23 cellular contexts compared by ENCODE assay signal in the genomic region with DNA sequence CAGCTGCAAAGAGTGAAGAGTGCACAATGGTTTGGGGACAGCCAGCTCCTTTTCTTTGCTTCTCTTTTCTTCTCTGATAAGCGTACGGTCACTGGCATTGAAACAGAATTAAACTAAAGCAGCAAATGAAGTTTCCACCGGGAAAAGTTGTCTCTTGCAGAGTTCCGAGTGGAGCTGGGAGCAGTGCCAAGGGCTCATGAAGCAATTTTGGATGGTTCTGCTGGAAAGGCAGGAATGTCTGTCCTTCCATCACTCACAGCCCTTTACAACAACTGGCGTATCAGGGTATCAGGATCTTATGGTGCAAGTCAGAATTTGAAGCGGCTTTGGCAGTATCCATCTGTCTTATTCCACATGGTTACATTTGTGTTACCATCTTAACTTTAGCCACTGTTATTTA.
"Had no signal": no experiment of that assay in that cellular context is flagged by ENCODE, and none has a peak within 500 bp of the region (broad histone marks: within the 10 kb centered on the region; RNA-seq: fewer than 3 reads in every experiment).

No MANE protein-coding gene starts in this region.

- H3K36me3 Mint-ChIP-seq: activated CD8-positive, alpha-beta memory T cell treated with anti-CD3 and anti-CD28 coated beads, Interleukin-2, amount 10 ng/mL, durations not matched to agents 7 days and 5 days; brain; natural killer cell treated with Interleukin-12 subunit alpha and Interleukin-12 subunit beta and Interleukin-15 and Interleukin-18, amount 100 ng/mL, for 72 hours had no signal

- H3K4me1 Mint-ChIP-seq: activated CD4-positive, alpha-beta T cell treated with anti-CD3 and anti-CD28 coated beads, Interleukin-2, amount 10 ng/mL, durations not matched to agents 7 days and 5 days; activated CD8-positive, alpha-beta memory T cell treated with anti-CD3 and anti-CD28 coated beads, Interleukin-2, amount 10 ng/mL, durations not matched to agents 7 days and 5 days; activated naive CD8-positive, alpha-beta T cell treated with anti-CD3 and anti-CD28 coated beads, Interleukin-2, amount 50 U/mL, for 24 hours had no signal

- H3K9me3 Mint-ChIP-seq: activated T-helper 1 cell treated with anti-CD3 and anti-CD28 coated beads, Interleukin-12 subunit alpha, Interleukin-12 subunit beta, Interleukin-2, Interleukin-4 antibody, amounts not matched to agents 30 ng/mL and 10 ng/mL and 1 ng/mL, durations not matched to agents 14 hours and 24 hours and 36 hours had no signal

- H3K27me3 ChIP-seq: gastroesophageal sphincter, spleen had no signal

- DNase-seq: activated CD4-positive, alpha-beta T cell treated with anti-CD3 and anti-CD28 coated beads, Interleukin-2, amount 10 ng/mL, durations not matched to agents 7 days and 5 days; activated CD4-positive, CD25-positive, alpha-beta regulatory T cell treated with anti-CD3 and anti-CD28 coated beads, Interleukin-2, amount 50 U/mL, for 72 hours; activated CD8-positive, alpha-beta memory T cell treated with anti-CD3 and anti-CD28 coated beads, Interleukin-2, amount 10 ng/mL, durations not matched to agents 7 days and 5 days; activated CD8-positive, alpha-beta T cell treated with anti-CD3 and anti-CD28 coated beads for 36 hours; activated gamma-delta T cell; activated naive CD4-positive, alpha-beta T cell treated with anti-CD3 and anti-CD28 coated beads, Interleukin-2, amount 50 U/mL, for 16 hours; activated naive CD8-positive, alpha-beta T cell treated with anti-CD3 and anti-CD28 coated beads, Interleukin-2, amount 50 U/mL, for 24 hours; activated T-cell treated with anti-CD3 and anti-CD28 coated beads for 4 hours; effector CD4-positive, alpha-beta T cell; islet precursor cell; mammary epithelial cell; midbrain; occipital lobe; spleen; stimulated activated CD4-positive, alpha-beta T cell treated with anti-CD3 and anti-CD28 coated beads, Interleukin-4, amount 100 ng/mL, for 1 hour; stimulated activated naive CD8-positive, alpha-beta T cell treated with anti-CD3 and anti-CD28 coated beads, Interleukin-15, Interleukin-2, amounts not matched to agents 100 U/mL and 50 U/mL, for 24 hours; T-helper 1 cell; WERI-Rb-1 had no signal

- H3K4me3 Mint-ChIP-seq: activated CD4-positive, alpha-beta T cell treated with anti-CD3 and anti-CD28 coated beads, Interleukin-2, amount 10 ng/mL, durations not matched to agents 7 days and 5 days; activated CD8-positive, alpha-beta memory T cell treated with anti-CD3 and anti-CD28 coated beads, Interleukin-2, amount 10 ng/mL, durations not matched to agents 7 days and 5 days; activated CD8-positive, alpha-beta T cell treated with anti-CD3 and anti-CD28 coated beads for 36 hours; activated naive CD8-positive, alpha-beta T cell treated with anti-CD3 and anti-CD28 coated beads, Interleukin-2, amount 50 U/mL, for 24 hours; activated T-helper 1 cell treated with anti-CD3 and anti-CD28 coated beads, Interleukin-12 subunit alpha, Interleukin-12 subunit beta, Interleukin-2, Interleukin-4 antibody, amounts not matched to agents 30 ng/mL and 10 ng/mL and 1 ng/mL, durations not matched to agents 14 hours and 24 hours and 36 hours; natural killer cell treated with Interleukin-12 subunit alpha and Interleukin-12 subunit beta and Interleukin-15 and Interleukin-18, amount 100 ng/mL, for 72 hours had no signal

- H3K36me3 ChIP-seq: gastroesophageal sphincter, spleen, WERI-Rb-1 had no signal

- H3K4me3 ChIP-seq: gastroesophageal sphincter, spleen had no signal

- H3K27ac ChIP-seq: gastroesophageal sphincter, spleen, WERI-Rb-1 had no signal

- H3K27ac Mint-ChIP-seq: activated CD4-positive, alpha-beta T cell treated with anti-CD3 and anti-CD28 coated beads, Interleukin-2, amount 10 ng/mL, durations not matched to agents 7 days and 5 days; activated CD8-positive, alpha-beta memory T cell treated with anti-CD3 and anti-CD28 coated beads, Interleukin-2, amount 10 ng/mL, durations not matched to agents 7 days and 5 days; activated CD8-positive, alpha-beta T cell treated with anti-CD3 and anti-CD28 coated beads for 36 hours; activated naive CD8-positive, alpha-beta T cell treated with anti-CD3 and anti-CD28 coated beads, Interleukin-2, amount 50 U/mL, for 24 hours; activated T-helper 1 cell treated with anti-CD3 and anti-CD28 coated beads, Interleukin-12 subunit alpha, Interleukin-12 subunit beta, Interleukin-2, Interleukin-4 antibody, amounts not matched to agents 30 ng/mL and 10 ng/mL and 1 ng/mL, durations not matched to agents 14 hours and 24 hours and 36 hours; natural killer cell treated with Interleukin-12 subunit alpha and Interleukin-12 subunit beta and Interleukin-15 and Interleukin-18, amount 100 ng/mL, for 72 hours had no signal

- H3K4me1 ChIP-seq: gastroesophageal sphincter, spleen had no signal

- H3K9me3 ChIP-seq: gastroesophageal sphincter had no signal

- ATAC-seq: activated CD8-positive, alpha-beta memory T cell treated with anti-CD3 and anti-CD28 coated beads, Interleukin-2, amount 10 ng/mL, durations not matched to agents 7 days and 5 days; activated CD8-positive, alpha-beta T cell treated with anti-CD3 and anti-CD28 coated beads for 36 hours; activated naive CD8-positive, alpha-beta T cell treated with anti-CD3 and anti-CD28 coated beads, Interleukin-2, amount 50 U/mL, for 24 hours; gastroesophageal sphincter; left lobe of liver; natural killer cell treated with Interleukin-12 subunit alpha and Interleukin-12 subunit beta and Interleukin-15 and Interleukin-18, amount 100 ng/mL, for 72 hours; stimulated activated naive CD8-positive, alpha-beta T cell treated with anti-CD3 and anti-CD28 coated beads, Interleukin-15, Interleukin-2, amounts not matched to agents 100 U/mL and 50 U/mL, for 24 hours had no signal

- H3K27me3 Mint-ChIP-seq: activated CD4-positive, alpha-beta T cell treated with anti-CD3 and anti-CD28 coated beads, Interleukin-2, amount 10 ng/mL, durations not matched to agents 7 days and 5 days; activated CD8-positive, alpha-beta memory T cell treated with anti-CD3 and anti-CD28 coated beads, Interleukin-2, amount 10 ng/mL, durations not matched to agents 7 days and 5 days; activated naive CD8-positive, alpha-beta T cell treated with anti-CD3 and anti-CD28 coated beads, Interleukin-2, amount 50 U/mL, for 24 hours; natural killer cell treated with Interleukin-12 subunit alpha and Interleukin-12 subunit beta and Interleukin-15 and Interleukin-18, amount 100 ng/mL, for 72 hours had no signal
